In the genomic region with DNA sequence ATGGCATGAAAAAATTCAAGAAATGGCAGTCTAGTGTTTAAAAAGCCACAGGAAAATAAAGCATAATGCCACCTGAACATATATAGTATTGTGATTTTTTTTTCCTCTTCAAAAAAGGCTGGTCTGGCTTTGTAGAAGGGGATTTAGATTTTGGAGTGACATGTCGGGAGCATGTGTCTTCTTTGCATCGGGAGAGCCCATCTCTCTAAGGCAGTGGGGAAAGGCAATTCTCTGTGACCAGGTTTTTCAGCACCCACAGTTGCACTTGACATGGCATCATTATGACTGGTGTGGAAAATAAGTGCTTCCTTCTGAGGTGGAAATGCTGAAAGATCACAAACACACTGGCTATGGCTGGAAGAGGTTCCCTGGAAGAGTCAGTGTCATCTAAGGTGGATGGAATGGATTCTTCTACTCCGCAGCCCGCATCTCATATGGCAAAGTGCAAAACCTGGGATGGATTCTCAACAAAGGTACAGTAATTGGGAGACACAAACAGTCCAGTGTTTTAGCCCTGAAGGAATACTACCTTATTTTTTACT, we compare ENCODE assay signal across 8 cellular contexts.
DNase-seq lines count a peak whose midpoint lies in the region; ATAC-seq, FAIRE-seq and TF ChIP-seq lines count a peak whose summit lies in the region.

No MANE protein-coding gene starts in this region.

- FAIRE-seq in K562 (lab: Jason Lieb, UNC): no peak

- no peak overlapping the region for H3K9ac ChIP-seq in K562 (ENCODE audit: insufficient read depth in 1 of 2, low read depth in 2 of 2, low read length in 2 of 2)

- TF ChIP-seq POLR2A in K562 (conservative IDR thresholded peaks at IDR 0.05): no peak

- no peaks in the 10 kb centered on the region for H3K36me3 ChIP-seq in K562 (ENCODE audit: control insufficient read depth, insufficient read depth, low read length)

- H4K20me1 ChIP-seq in K562 (replicated peaks; ENCODE audit: control insufficient read depth, insufficient read depth, low read length): peaks cover 13% of the 10 kb centered on the region; the same call in 1 of the 2 replicates

- no peak for TF ChIP-seq RAD21 in K562 (CRISPR knock-in tag; conservative IDR thresholded peaks at IDR 0.05 in 1 of 2, IDR thresholded peaks at IDR 0.05 in 1 of 2)

- H3K27me3 ChIP-seq in K562 (ENCODE audit: control insufficient read depth in 2 of 2, insufficient read depth in 2 of 2, low read length in 2 of 2): no peaks in the 10 kb centered on the region

- H3K79me2 ChIP-seq in K562 (ENCODE audit: control insufficient read depth, insufficient read depth, low read length): peaks cover 46% of the 10 kb centered on the region

- no peaks in the 10 kb centered on the region for H3K9me3 ChIP-seq in K562 (replicated peaks; ENCODE audit: control insufficient read depth, insufficient read depth, low read depth, low read length)

- H3K27ac ChIP-seq in K562 (ENCODE audit: extremely low read depth, low read depth, low read length): no peak overlapping the region

- no peak for TF ChIP-seq CTCF in K562 (IDR thresholded peaks at IDR 0.05 in 2 of 3, conservative IDR thresholded peaks at IDR 0.05 in 1 of 3; ENCODE audit: insufficient read depth in 2 of 3, low read depth in 1 of 3, low read length in 3 of 3)

- CTCF ChIA-PET in K562 (lab: Yijun Ruan, JAX; ENCODE audit: low intra/inter-chr PET ratio): no interaction called here

- no TSS peak for BruUV-seq in K562 (replicated peaks; lab: Mats Ljungman, UMichigan)

- DNase-seq in ELF-1 (ENCODE audit: low read depth, low spot score): peak; percentile 63
- peak; percentile 44 for DNase-seq in NCI-H2081 treated with DMSO at 0.1 percent for 48 hours (lab: John Stamatoyannopoulos, UW)
- DNase-seq in K562 (ENCODE audit: extremely low read depth in 1 of 4, low spot score in 3 of 4): no peak
- DNase-seq in hippocampal formation (lab: John Stamatoyannopoulos, UW): peak; percentile 52 to 83
- peak; percentile 91 for DNase-seq in retina
- DNase-seq in GM19240 (ENCODE audit: insufficient read length, low spot score): no peak
- DNase-seq in stimulated activated CD4-positive, alpha-beta T cell treated with anti-CD3 and anti-CD28 coated beads, Interleukin-4, amount 100 ng/mL, for 24 hours: no peak
- DNase-seq in posterior vena cava (ENCODE audit: low spot score): no peak

- no peak overlapping the region for H3K4me2 ChIP-seq in K562 (ENCODE audit: insufficient read depth, low read length)

- intact Hi-C loops in K562 (cut with micrococcal nuclease) (no loop called here), posterior vena cava (cut with DNase I) (loop anchor here in 1 of 2 donors (10.0 kb wide), 1 partner anchor 72 kb away; no protein-coding TSS in a partner anchor)

- H2AFZ ChIP-seq in K562 (ENCODE audit: low read depth, low read length): no peak overlapping the region

- no peaks in the 10 kb centered on the region for H3K9me1 ChIP-seq in K562 (ENCODE audit: control insufficient read depth, insufficient read depth, low read length)

- H3K4me1 ChIP-seq in K562 (replicated peaks in 1 of 2; ENCODE audit: control insufficient read depth in 2 of 2, insufficient read depth in 2 of 2, low read length in 2 of 2): peaks cover 0 to 4% of the 10 kb centered on the region in 2 experiments; a peak in 2 of 5 replicates

- ATAC-seq in K562: no peak

- POLR2A ChIA-PET in K562 (lab: Yijun Ruan, JAX): no interaction called here

- no peak overlapping the region for H3K4me3 ChIP-seq in K562

- no peak for TF ChIP-seq EP300 in K562 (IDR thresholded peaks at IDR 0.05; ENCODE audit: low read length)

- 60% methylated on average over 4 of the region's 4 CpGs for WGBS in K562 (ENCODE audit: insufficient coverage, low coverage, missing lambda C conversion rate)

- in situ Hi-C loops in K562 (cut with MboI): no loop called here

TF ChIP-seq in K562, 482 proteins besides CTCF, POLR2A, EP300 and RAD21:
- TF ChIP-seq, protein P1, sequence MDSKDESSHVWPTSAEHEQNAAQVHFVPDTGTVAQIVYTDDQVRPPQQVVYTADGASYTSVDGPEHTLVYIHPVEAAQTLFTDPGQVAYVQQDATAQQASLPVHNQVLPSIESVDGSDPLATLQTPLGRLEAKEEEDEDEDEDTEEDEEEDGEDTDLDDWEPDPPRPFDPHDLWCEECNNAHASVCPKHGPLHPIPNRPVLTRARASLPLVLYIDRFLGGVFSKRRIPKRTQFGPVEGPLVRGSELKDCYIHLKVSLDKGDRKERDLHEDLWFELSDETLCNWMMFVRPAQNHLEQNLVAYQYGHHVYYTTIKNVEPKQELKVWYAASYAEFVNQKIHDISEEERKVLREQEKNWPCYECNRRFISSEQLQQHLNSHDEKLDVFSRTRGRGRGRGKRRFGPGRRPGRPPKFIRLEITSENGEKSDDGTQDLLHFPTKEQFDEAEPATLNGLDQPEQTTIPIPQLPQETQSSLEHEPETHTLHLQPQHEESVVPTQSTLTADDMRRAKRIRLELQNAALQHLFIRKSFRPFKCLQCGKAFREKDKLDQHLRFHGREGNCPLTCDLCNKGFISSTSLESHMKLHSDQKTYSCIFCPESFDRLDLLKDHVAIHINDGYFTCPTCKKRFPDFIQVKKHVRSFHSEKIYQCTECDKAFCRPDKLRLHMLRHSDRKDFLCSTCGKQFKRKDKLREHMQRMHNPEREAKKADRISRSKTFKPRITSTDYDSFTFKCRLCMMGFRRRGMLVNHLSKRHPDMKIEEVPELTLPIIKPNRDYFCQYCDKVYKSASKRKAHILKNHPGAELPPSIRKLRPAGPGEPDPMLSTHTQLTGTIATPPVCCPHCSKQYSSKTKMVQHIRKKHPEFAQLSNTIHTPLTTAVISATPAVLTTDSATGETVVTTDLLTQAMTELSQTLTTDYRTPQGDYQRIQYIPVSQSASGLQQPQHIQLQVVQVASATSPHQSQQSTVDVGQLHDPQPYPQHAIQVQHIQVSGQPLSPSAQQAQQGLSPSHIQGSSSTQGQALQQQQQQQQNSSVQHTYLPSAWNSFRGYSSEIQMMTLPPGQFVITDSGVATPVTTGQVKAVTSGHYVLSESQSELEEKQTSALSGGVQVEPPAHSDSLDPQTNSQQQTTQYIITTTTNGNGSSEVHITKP (IDR thresholded peaks at IDR 0.05; ENCODE audit: partially characterized antibody): peak; percentile 93
- no peak for TF ChIP-seq YBX1 (IDR thresholded peaks at IDR 0.05)
TF ChIP-seq in K562: peak in this region for 1.

Comparison
In these comparisons a context has a peak if more than half of its experiments do, and no peak if none do; other contexts are left out.
1. DNase-seq: peak in ELF-1 (single experiment), NCI-H2081 treated with DMSO at 0.1 percent for 48 hours (single experiment), hippocampal formation (2 of 2) and retina (single experiment); none in K562 (0 of 4), GM19240 (single experiment), stimulated activated CD4-positive, alpha-beta T cell treated with anti-CD3 and anti-CD28 coated beads, Interleukin-4, amount 100 ng/mL, for 24 hours (single experiment) and posterior vena cava (single experiment).